Comparison of ENCODE assay signal across 22 cellular contexts in the genomic region with DNA sequence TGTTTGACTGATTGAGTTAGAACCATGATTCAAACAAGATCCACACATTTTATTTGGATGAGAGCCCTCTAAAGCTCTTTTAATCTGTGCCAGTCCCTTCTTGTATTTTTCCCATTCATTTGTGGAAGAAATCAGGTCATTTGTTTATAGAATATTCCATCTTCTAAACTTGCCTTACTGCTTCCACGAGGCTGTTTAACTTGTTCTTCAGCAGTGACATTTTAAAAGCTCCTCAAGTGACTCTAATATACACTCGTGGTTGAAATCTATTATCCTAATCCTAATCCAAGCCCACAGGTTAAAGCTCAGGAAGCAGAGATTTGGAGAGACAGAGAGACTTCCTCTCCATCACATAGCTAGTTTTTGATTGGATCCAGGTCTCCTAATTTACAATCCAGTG.
DNase-seq lines count a peak whose midpoint lies in the region; ATAC-seq and TF ChIP-seq lines count a peak whose summit lies in the region.
"Had no signal": no experiment of that assay in that cellular context is flagged by ENCODE, and none has a peak within 500 bp of the region (broad histone marks: within the 10 kb centered on the region; RNA-seq: fewer than 3 reads in every experiment).

No MANE protein-coding gene starts in this region.

- TF ChIP-seq POLR2A in esophagus muscularis mucosa (IDR thresholded peaks at IDR 0.05; ENCODE audit: low read depth) (no peak), gastroesophageal sphincter (IDR thresholded peaks at IDR 0.05) (no peak), sigmoid colon (IDR thresholded peaks at IDR 0.05) (no peak), transverse colon (IDR thresholded peaks at IDR 0.05) (no peak)

- H3K9me3 ChIP-seq in esophagus muscularis mucosa (no peaks in the 10 kb centered on the region), gastroesophageal sphincter (peaks cover 0 to 6% (median 0%) of the 10 kb centered on the region in 3 donors), sigmoid colon (peaks cover 0 to 5% (median 0%) of the 10 kb centered on the region in 4 donors), transverse colon (peaks cover 0 to 8% of the 10 kb centered on the region in 2 donors)

- no peak overlapping the region for H3K4me3 ChIP-seq in esophagus muscularis mucosa
- no peak overlapping the region for H3K4me3 ChIP-seq in gastroesophageal sphincter
- no peak overlapping the region for H3K4me3 ChIP-seq in sigmoid colon
- H3K4me3 ChIP-seq in transverse colon: no peak overlapping the region
- H3K4me3 ChIP-seq: SK-N-MC had no signal

- TF ChIP-seq CTCF in esophagus muscularis mucosa (IDR thresholded peaks at IDR 0.05) (no peak), gastroesophageal sphincter (IDR thresholded peaks at IDR 0.05) (no peak), sigmoid colon (IDR thresholded peaks at IDR 0.05) (no peak), transverse colon (IDR thresholded peaks at IDR 0.05) (no peak)

- H3K4me1 ChIP-seq in esophagus muscularis mucosa (peaks cover 0 to 42% (median 32%) of the 10 kb centered on the region in 4 donors), gastroesophageal sphincter (peaks cover 0 to 21% (median 3%) of the 10 kb centered on the region in 3 donors), sigmoid colon (peaks cover 0 to 33% (median 27%) of the 10 kb centered on the region in 4 donors), transverse colon (peaks cover 0 to 6% (median 4%) of the 10 kb centered on the region in 4 donors)

- TF ChIP-seq EP300 in esophagus muscularis mucosa (IDR thresholded peaks at IDR 0.05) (no peak), gastroesophageal sphincter (IDR thresholded peaks at IDR 0.05) (no peak), sigmoid colon (IDR thresholded peaks at IDR 0.05) (peak in 2 of 4 donors; percentile 8 to 15), transverse colon (IDR thresholded peaks at IDR 0.05; ENCODE audit: low read depth) (no peak)

- H3K27ac ChIP-seq in esophagus muscularis mucosa (replicated peaks in 1 of 4) (peak overlapping the region; percentile 69 to 90 (median 85)), gastroesophageal sphincter (peak overlapping the region; percentile 57 to 89 (median 86)), sigmoid colon (peak overlapping the region; percentile 72 to 94 (median 90)), transverse colon (peak overlapping the region; percentile 35 to 76 (median 55))
- H3K27ac ChIP-seq: HL-60, SK-N-MC had no signal

- ATAC-seq in gastroesophageal sphincter (no peak), GM19328 (IDR thresholded peaks at IDR 0.05; ENCODE audit: unreplicated experiment) (no peak), HG03159 (IDR thresholded peaks at IDR 0.05; ENCODE audit: unreplicated experiment) (no peak)

- intact Hi-C loops in esophagus muscularis mucosa (cut with DNase I) (no loop called here), sigmoid colon (cut with DNase I) (no loop called here), transverse colon (cut with DNase I; ENCODE audit: low total_unique reads) (no loop called here)

- H3K36me3 ChIP-seq in esophagus muscularis mucosa (no peaks in the 10 kb centered on the region), gastroesophageal sphincter (no peaks in the 10 kb centered on the region), sigmoid colon (no peaks in the 10 kb centered on the region), transverse colon (no peaks in the 10 kb centered on the region)

- H3K27me3 ChIP-seq in esophagus muscularis mucosa: no peaks in the 10 kb centered on the region
- H3K27me3 ChIP-seq in gastroesophageal sphincter: no peaks in the 10 kb centered on the region
- H3K27me3 ChIP-seq in sigmoid colon: no peaks in the 10 kb centered on the region
- no peaks in the 10 kb centered on the region for H3K27me3 ChIP-seq in transverse colon

- in situ Hi-C loops in transverse colon (cut with MboI; ENCODE audit: low pct_ligation_motif_present in 1 of 4, low pct_unique_long_range_greater_than_20kb in 1 of 4, low sequenced_read_pairs in 3 of 4): no loop called here

- DNase-seq in esophagus muscularis mucosa (ENCODE audit: extremely low spot score) (no peak), sigmoid colon (no peak), transverse colon (no peak), amniotic stem cell (lab: John Stamatoyannopoulos, UW) (no peak), glomerular visceral epithelial cell (ENCODE audit: extremely low spot score) (no peak)
- DNase-seq: ACHN; C1 segment of cervical spinal cord; CD8-positive, alpha-beta memory T cell; DMS79 treated with DMSO at 0.1 percent for 48 hours; H7; HFFc6; NCI-H1048; NCI-H1436; NCI-H1930; NCI-H69; OCI-M1; SHP77 had no signal

- 20% methylated on average over 2 of the region's 2 CpGs for WGBS in esophagus muscularis mucosa
- WGBS in gastroesophageal sphincter (ENCODE audit: low coverage in 1 of 2), 2 donors: 4 to 32% methylated on average over 2 of the region's 2 CpGs
- WGBS in sigmoid colon, 2 donors: 24 to 45% methylated on average over 2 of the region's 2 CpGs
- 19 to 31% methylated on average over 2 of the region's 2 CpGs for WGBS in transverse colon (ENCODE audit: low coverage in 1 of 2), 2 donors
